ENCODE assay signal across 8 cellular contexts in the genomic region with DNA sequence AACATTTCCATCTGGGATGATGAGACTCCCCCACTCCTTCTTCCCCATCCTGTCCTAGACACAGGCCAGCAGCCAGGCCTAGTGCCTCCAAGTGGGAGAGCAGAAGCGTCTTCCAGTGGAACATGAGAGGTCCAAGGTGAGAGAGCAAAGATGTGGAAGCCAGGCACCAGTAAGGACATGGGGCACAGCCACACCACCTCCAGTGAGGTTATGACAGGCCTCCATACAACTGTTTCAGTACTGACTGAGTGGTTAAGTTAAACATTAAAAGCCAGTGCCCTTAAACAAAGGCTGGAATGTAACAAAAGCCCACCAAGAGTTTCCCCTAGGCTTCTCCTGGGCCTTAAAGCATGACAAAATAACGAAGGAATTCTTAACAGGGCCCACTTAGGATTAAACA. TPM values are rescaled to one million over a fixed set of nuclear protein-coding genes. Genes with fewer than 3 reads are reported as not detected.
DNase-seq lines count a peak whose midpoint lies in the region; ATAC-seq, FAIRE-seq and TF ChIP-seq lines count a peak whose summit lies in the region.

No MANE protein-coding gene starts in this region.

- no peak for FAIRE-seq in A549 (lab: Jason Lieb, UNC)
- no peak for FAIRE-seq in GM12892 (lab: Jason Lieb, UNC)

- H3K4me1 ChIP-seq in A549 (peaks cover 43% of the 10 kb centered on the region; the same call in 2 of the 3 replicates), HUES64 (ENCODE audit: insufficient read depth, low read length) (peaks cover 39% of the 10 kb centered on the region), esophagus muscularis mucosa (peaks cover 36 to 63% (median 60%) of the 10 kb centered on the region in 4 donors)

- CTCF ChIA-PET in A549 (lab: Yijun Ruan, JAX) = no interaction called here

- ATAC-seq in A549 (peak in 1 of 2 experiments; percentile 25; a peak in 1 of 6 replicates), GM19395 (IDR thresholded peaks at IDR 0.05; ENCODE audit: unreplicated experiment) (peak; percentile 65), HG02870 (IDR thresholded peaks at IDR 0.05; ENCODE audit: unreplicated experiment) (no peak)
- ATAC-seq in effector memory CD8-positive, alpha-beta T cell (replicated peaks) = no peak

- no peak for TF ChIP-seq EP300 in A549 (IDR thresholded peaks at IDR 0.05)
- TF ChIP-seq EP300 in esophagus muscularis mucosa (IDR thresholded peaks at IDR 0.05) = no peak

- H3K27ac Mint-ChIP-seq in effector memory CD8-positive, alpha-beta T cell = peak overlapping the region; percentile 41 to 67

- intact Hi-C loops in esophagus muscularis mucosa (cut with DNase I) = no loop called here

- H3K4me2 ChIP-seq in A549 = peak overlapping the region; percentile 48

- peaks cover 58 to 78% of the 10 kb centered on the region in 2 donors for H3K4me1 Mint-ChIP-seq in effector memory CD8-positive, alpha-beta T cell (ENCODE audit: low read depth in 2 of 2)

- H3K9me3 Mint-ChIP-seq in effector memory CD8-positive, alpha-beta T cell = no peaks in the 10 kb centered on the region

- H3K4me3 ChIP-seq in A549 = no peak overlapping the region
- peak overlapping the region; percentile 39 for H3K4me3 ChIP-seq in HUES64 (ENCODE audit: low read length)
- no peak overlapping the region for H3K4me3 ChIP-seq in esophagus muscularis mucosa

- no peaks in the 10 kb centered on the region for H3K27me3 Mint-ChIP-seq in effector memory CD8-positive, alpha-beta T cell

- DNase-seq in A549 (ENCODE audit: low read depth in 1 of 2, low spot score in 1 of 2) = no peak
- no peak for DNase-seq in effector memory CD8-positive, alpha-beta T cell
- DNase-seq in esophagus muscularis mucosa (ENCODE audit: extremely low spot score) = no peak
- no peak for DNase-seq in iPS-NIHi11 (ENCODE audit: low spot score)
- no peak for DNase-seq in GM12892 (ENCODE audit: insufficient read length)

- peaks cover 87% of the 10 kb centered on the region for H3K36me3 ChIP-seq in HUES64 (ENCODE audit: insufficient read depth, low read length)
- peaks cover 18 to 70% (median 46%) of the 10 kb centered on the region in 4 donors for H3K36me3 ChIP-seq in esophagus muscularis mucosa

- no peaks in the 10 kb centered on the region for H3K9me3 ChIP-seq in A549
- no peaks in the 10 kb centered on the region for H3K9me3 ChIP-seq in HUES64 (ENCODE audit: insufficient read depth, low read depth, low read length)
- no peaks in the 10 kb centered on the region for H3K9me3 ChIP-seq in esophagus muscularis mucosa

- peak overlapping the region; percentile 86 to 92 for H3K4me3 Mint-ChIP-seq in effector memory CD8-positive, alpha-beta T cell

- H3K27ac ChIP-seq in A549 (no peak overlapping the region), HUES64 (ENCODE audit: low read depth, low read length) (peak overlapping the region; percentile 72), esophagus muscularis mucosa (replicated peaks in 1 of 4) (no peak overlapping the region)

- TF ChIP-seq CTCF in A549 (IDR thresholded peaks at IDR 0.05) = no peak
- TF ChIP-seq CTCF in esophagus muscularis mucosa (IDR thresholded peaks at IDR 0.05) = no peak

- H3K36me3 Mint-ChIP-seq in effector memory CD8-positive, alpha-beta T cell (ENCODE audit: insufficient read depth) = peaks cover 65% of the 10 kb centered on the region

- no peak for TF ChIP-seq RAD21 in A549 (conservative IDR thresholded peaks at IDR 0.05 in 1 of 2, IDR thresholded peaks at IDR 0.05 in 1 of 2)

- POLR2A ChIA-PET in A549 (lab: Yijun Ruan, JAX) = no interaction called here

- H3K27me3 ChIP-seq in HUES64 (ENCODE audit: insufficient read depth, low read length) = no peaks in the 10 kb centered on the region
- no peaks in the 10 kb centered on the region for H3K27me3 ChIP-seq in esophagus muscularis mucosa

- TF ChIP-seq POLR2A in A549 (IDR thresholded peaks at IDR 0.05; ENCODE audit: low read length) = no peak
- no peak for TF ChIP-seq POLR2A in esophagus muscularis mucosa (IDR thresholded peaks at IDR 0.05; ENCODE audit: low read depth)
- TF ChIP-seq POLR2A in GM12892 (IDR thresholded peaks at IDR 0.05; ENCODE audit: low read depth, low read length) = no peak

- H3K9ac ChIP-seq in HUES64 (ENCODE audit: low read depth, low read length) = peak overlapping the region; percentile 36; the same call in 1 of the 2 replicates

- WGBS in A549 (ENCODE audit: missing lambda C conversion rate) = 63% methylated on average over 2 of the region's 2 CpGs
- WGBS in HUES64 = 71% methylated on average over 2 of the region's 2 CpGs
- WGBS in esophagus muscularis mucosa = 74% methylated on average over 2 of the region's 2 CpGs

TF ChIP-seq in A549, 52 proteins besides CTCF, POLR2A, EP300 and RAD21 (continues in another document):
- no peak for TF ChIP-seq HOXB13 (CRISPR knock-in tag; IDR thresholded peaks at IDR 0.05; ENCODE audit: low read depth)
- no peak for TF ChIP-seq HOXA7 (CRISPR knock-in tag; IDR thresholded peaks at IDR 0.05)
- TF ChIP-seq EHMT2 (IDR thresholded peaks at IDR 0.05; ENCODE audit: low read depth) = no peak
- no peak for TF ChIP-seq MAFK (IDR thresholded peaks at IDR 0.05; ENCODE audit: partially characterized antibody)
- no peak for TF ChIP-seq ESRRA (IDR thresholded peaks at IDR 0.05; ENCODE audit: borderline replicate concordance, low read length)
- TF ChIP-seq HDAC2 (IDR thresholded peaks at IDR 0.05) = no peak
- TF ChIP-seq HOXB5 (CRISPR knock-in tag; IDR thresholded peaks at IDR 0.05) = no peak
- TF ChIP-seq NPAS2 (CRISPR knock-in tag; IDR thresholded peaks at IDR 0.05; ENCODE audit: borderline replicate concordance) = no peak
- no peak for TF ChIP-seq SMC3 (IDR thresholded peaks at IDR 0.05)
- no peak for TF ChIP-seq ZC3H11A (IDR thresholded peaks at IDR 0.05)
- TF ChIP-seq JUNB (IDR thresholded peaks at IDR 0.05) = no peak
- TF ChIP-seq BCL3 (IDR thresholded peaks at IDR 0.05) = no peak
- TF ChIP-seq, protein P1, sequence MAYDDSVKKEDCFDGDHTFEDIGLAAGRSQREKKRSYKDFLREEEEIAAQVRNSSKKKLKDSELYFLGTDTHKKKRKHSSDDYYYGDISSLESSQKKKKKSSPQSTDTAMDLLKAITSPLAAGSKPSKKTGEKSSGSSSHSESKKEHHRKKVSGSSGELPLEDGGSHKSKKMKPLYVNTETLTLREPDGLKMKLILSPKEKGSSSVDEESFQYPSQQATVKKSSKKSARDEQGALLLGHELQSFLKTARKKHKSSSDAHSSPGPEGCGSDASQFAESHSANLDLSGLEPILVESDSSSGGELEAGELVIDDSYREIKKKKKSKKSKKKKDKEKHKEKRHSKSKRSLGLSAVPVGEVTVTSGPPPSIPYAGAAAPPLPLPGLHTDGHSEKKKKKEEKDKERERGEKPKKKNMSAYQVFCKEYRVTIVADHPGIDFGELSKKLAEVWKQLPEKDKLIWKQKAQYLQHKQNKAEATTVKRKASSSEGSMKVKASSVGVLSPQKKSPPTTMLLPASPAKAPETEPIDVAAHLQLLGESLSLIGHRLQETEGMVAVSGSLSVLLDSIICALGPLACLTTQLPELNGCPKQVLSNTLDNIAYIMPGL (CRISPR knock-in tag; IDR thresholded peaks at IDR 0.05; ENCODE audit: borderline replicate concordance) = no peak

RNA-seq across cellular contexts. Expression of gene ZBTB24, which starts 5.3 kb away (rescaled TPM):
- polyA plus RNA-seq in A549 (2011; rRNA removed) (5.2 and 5.4 TPM in 2 replicates), A549 (2017; fragmentation: RNase III; extraction: RNeasy Plus Mini Kit Qiagen cat#74134 plus additional on column Dnase treatment) (4.3 to 4.5 TPM (median 4.5 TPM) in 3 replicates)
- 1.7 and 2.1 TPM in 2 replicates for polyA plus RNA-seq in A549 (2012; cell fraction: cytosol; rRNA removed)
- 1.7 and 2.0 TPM in 2 replicates for polyA plus RNA-seq in A549 (2012; cell fraction: nucleus; rRNA removed)
- polyA minus RNA-seq in A549 (2011; rRNA and poly(A)+ RNA removed) = 6.7 and 7.4 TPM in 2 replicates
- 13.8 TPM for polyA plus RNA-seq in HUES64 (2013, experiment 1 of 2)
- 12.9 TPM for polyA plus RNA-seq in HUES64 (2013, experiment 2 of 2)
- total RNA-seq in esophagus muscularis mucosa = 1 to 10 TPM; 5.3 to 6.4 (median 5.9) TPM
- polyA plus RNA-seq in GM12892 (2012; ENCODE audit: missing spikeins) = 6.3 TPM

RNA-seq across cellular contexts. Expression of gene MICAL1, which starts 22.2 kb away (rescaled TPM):
- polyA plus RNA-seq in A549 (2011; rRNA removed) (14.1 and 14.9 TPM in 2 replicates), A549 (2017; fragmentation: RNase III; extraction: RNeasy Plus Mini Kit Qiagen cat#74134 plus additional on column Dnase treatment) (13.4 to 20.3 TPM (median 16.9 TPM) in 3 replicates)
- polyA plus RNA-seq in A549 (2012; cell fraction: cytosol; rRNA removed) = 8.9 and 10.7 TPM in 2 replicates
- 105 and 108 TPM in 2 replicates for polyA plus RNA-seq in A549 (2012; cell fraction: nucleus; rRNA removed)
- polyA minus RNA-seq in A549 (2011; rRNA and poly(A)+ RNA removed) = 11.1 and 12.9 TPM in 2 replicates
- 29.6 TPM for polyA plus RNA-seq in HUES64 (2013, experiment 1 of 2)
- polyA plus RNA-seq in HUES64 (2013, experiment 2 of 2) = 32.2 TPM
- 10 to 100 TPM; 20.0 to 27.1 (median 23.5) TPM for total RNA-seq in esophagus muscularis mucosa
- polyA plus RNA-seq in GM12892 (2012; ENCODE audit: missing spikeins) = 48.3 TPM

RNA-seq across cellular contexts. Expression of gene SMPD2, which starts 37.2 kb away (rescaled TPM):
- polyA plus RNA-seq in A549 (2011; rRNA removed) (9.6 and 13.1 TPM in 2 replicates), A549 (2017; fragmentation: RNase III; extraction: RNeasy Plus Mini Kit Qiagen cat#74134 plus additional on column Dnase treatment) (10.0 to 10.7 TPM (median 10.6 TPM) in 3 replicates)
- 12.4 and 14.5 TPM in 2 replicates for polyA plus RNA-seq in A549 (2012; cell fraction: cytosol; rRNA removed)
- polyA plus RNA-seq in A549 (2012; cell fraction: nucleus; rRNA removed) = 20.1 and 21.3 TPM in 2 replicates
- 28.5 and 42.4 TPM in 2 replicates for polyA minus RNA-seq in A549 (2011; rRNA and poly(A)+ RNA removed)
- 7.9 TPM for polyA plus RNA-seq in HUES64 (2013, experiment 1 of 2)
- polyA plus RNA-seq in HUES64 (2013, experiment 2 of 2) = 8.2 TPM
- total RNA-seq in esophagus muscularis mucosa = 1 to 10 TPM; 4.6 to 7.6 (median 6.4) TPM
- 9.8 TPM for polyA plus RNA-seq in GM12892 (2012; ENCODE audit: missing spikeins)

RNA-seq across cellular contexts. Expression of gene PPIL6, which starts 37.3 kb away (rescaled TPM):
- polyA plus RNA-seq in A549 (2011; rRNA removed) (4.4 and 5.0 TPM in 2 replicates), A549 (2017; fragmentation: RNase III; extraction: RNeasy Plus Mini Kit Qiagen cat#74134 plus additional on column Dnase treatment) (1.6 to 2.7 TPM (median 2.0 TPM) in 3 replicates)
- 0.63 and 0.94 TPM in 2 replicates for polyA plus RNA-seq in A549 (2012; cell fraction: cytosol; rRNA removed)
- 0.22 and 0.24 TPM in 2 replicates for polyA plus RNA-seq in A549 (2012; cell fraction: nucleus; rRNA removed)
- polyA minus RNA-seq in A549 (2011; rRNA and poly(A)+ RNA removed) = 0.37 and 1.6 TPM in 2 replicates
- 0.65 TPM for polyA plus RNA-seq in HUES64 (2013, experiment 1 of 2)
- 1.6 TPM for polyA plus RNA-seq in HUES64 (2013, experiment 2 of 2)
- 1 to 10 TPM; 2.2 to 9.2 (median 5.5) TPM for total RNA-seq in esophagus muscularis mucosa
- polyA plus RNA-seq in GM12892 (2012; ENCODE audit: missing spikeins) = not detected
